ENCODE assay signal across 8 cellular contexts in the genomic region with DNA sequence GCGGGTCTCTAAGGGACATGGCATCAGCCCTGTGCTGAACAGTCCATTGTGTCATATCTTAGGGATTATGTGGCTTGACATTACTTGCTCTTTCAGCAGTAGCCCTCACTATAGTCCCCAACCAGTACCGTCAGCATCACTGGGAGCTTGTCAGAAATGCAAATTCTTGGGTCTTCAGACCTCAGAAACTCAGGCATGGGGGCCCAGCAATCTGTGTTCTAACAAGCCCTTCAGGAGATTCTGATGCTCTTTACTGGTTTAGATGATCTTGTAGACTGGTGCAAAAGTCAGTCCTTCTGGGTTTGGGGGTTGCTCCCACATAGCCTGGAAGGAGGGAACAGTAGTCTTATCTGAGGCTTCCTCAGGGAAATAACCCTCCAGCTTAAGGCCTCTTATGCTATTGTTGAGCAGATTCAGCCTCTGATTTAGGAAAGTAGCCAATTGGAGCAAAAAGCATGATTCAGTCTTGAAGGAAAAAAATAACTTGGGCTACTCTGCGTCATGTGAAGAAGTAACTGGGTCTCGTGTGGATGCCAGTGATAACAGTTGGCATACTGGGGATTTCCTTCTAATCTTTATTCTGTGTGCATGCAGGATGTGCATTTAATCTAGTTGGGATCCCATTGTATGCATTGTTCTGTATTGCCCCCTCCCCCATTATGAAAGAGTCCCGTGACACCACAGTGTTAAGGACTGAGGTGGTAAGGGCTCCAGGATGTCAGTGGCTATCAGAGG. TPM values are rescaled to one million over a fixed set of nuclear protein-coding genes. Genes with fewer than 3 reads are reported as not detected.
A peak's percentile ranks its signal among the peaks of the same experiment; 100 is the strongest.
DNase-seq lines count a peak whose midpoint lies in the region; ATAC-seq, FAIRE-seq and TF ChIP-seq lines count a peak whose summit lies in the region.

No MANE protein-coding gene starts in this region.

- H3K27ac Mint-ChIP-seq in naive B cell, result peak overlapping the region; percentile 43 to 90 (median 66)

- FAIRE-seq in H1 (lab: Jason Lieb, UNC), result no peak

- POLR2A ChIA-PET in H1 (lab: Charles Lee; ENCODE audit: partially characterized antibody), result interaction anchor here (0.9 to 1.0 kb wide), 2 partner anchors 9 to 23 kb away, joined by 3 read pairs; no protein-coding TSS in a partner anchor

- H3K27me3 ChIP-seq in H1 (replicated peaks in 1 of 4; ENCODE audit: control insufficient read depth in 3 of 4, extremely low read depth in 1 of 4, insufficient read depth in 3 of 4, low read length in 3 of 4), result no peaks in the 10 kb centered on the region
- H3K27me3 ChIP-seq in MM.1S (replicated peaks; ENCODE audit: insufficient read depth, low read length), result no peaks in the 10 kb centered on the region

- peaks cover 0 to 74% of the 10 kb centered on the region in 2 experiments; a peak in 3 of 4 replicates for H3K79me2 ChIP-seq in H1 (ENCODE audit: control insufficient read depth in 1 of 2, insufficient read depth in 2 of 2, low read length in 2 of 2)
- H3K79me2 ChIP-seq in MM.1S (ENCODE audit: low read length), result peaks cover 90% of the 10 kb centered on the region

- H2AK5ac ChIP-seq in H1 (ENCODE audit: low read depth, low read length), result no peak overlapping the region

- TF ChIP-seq RAD21 in H1 (IDR thresholded peaks at IDR 0.05 in 1 of 2, conservative IDR thresholded peaks at IDR 0.05 in 1 of 2; ENCODE audit: low read depth in 2 of 2, low read length in 2 of 2), result no peak

- CTCF ChIA-PET in H1 (lab: Charles Lee; ENCODE audit: partially characterized antibody), result interaction anchor here (0.6 to 2.2 kb wide), 6 partner anchors 9 to 564 kb away, joined by 3 to 7 read pairs (median 5); no protein-coding TSS in a partner anchor

- H3K4me3 ChIP-seq in H1 (ENCODE audit: extremely low read depth in 1 of 4, insufficient read depth in 2 of 4, low read depth in 3 of 4, low read length in 4 of 4) (no peak overlapping the region), MM.1S (ENCODE audit: low read length) (no peak overlapping the region)

- no peak overlapping the region for H3K23ac ChIP-seq in H1 (ENCODE audit: insufficient read length)

- no peaks in the 10 kb centered on the region for H3K9me2 ChIP-seq in MM.1S (replicated peaks; ENCODE audit: insufficient read depth, low read length)

- peak overlapping the region in 1 of 2 experiments; percentile 36; a peak in 2 of 4 replicates for H3K4me2 ChIP-seq in H1 (ENCODE audit: insufficient read depth in 1 of 2, low read depth in 2 of 2, low read length in 2 of 2)
- H3K4me2 ChIP-seq in MM.1S (ENCODE audit: low read depth, low read length), result no peak overlapping the region

- no peak overlapping the region for H2BK12ac ChIP-seq in H1 (ENCODE audit: low read depth, low read length)

- no peaks in the 10 kb centered on the region for H3K9me3 Mint-ChIP-seq in naive B cell

- no peak overlapping the region for H2BK15ac ChIP-seq in H1 (ENCODE audit: low read length)

- H4K20me1 ChIP-seq in H1 (replicated peaks in 1 of 2; ENCODE audit: control insufficient read depth in 1 of 2, insufficient read depth in 2 of 2, low read length in 2 of 2) (no peaks in the 10 kb centered on the region), MM.1S (ENCODE audit: insufficient read depth, low read length) (peaks cover 3% of the 10 kb centered on the region; the same call in 1 of the 2 replicates)

- peaks cover 9 to 30% (median 24%) of the 10 kb centered on the region in 4 experiments for H3K4me1 ChIP-seq in H1 (replicated peaks in 1 of 4; ENCODE audit: control insufficient read depth in 3 of 4, insufficient read depth in 4 of 4, low read length in 3 of 4)
- 0 out of 2 replicates have a peak, but pooled peaks cover 5% of the 10 kb centered on the region for H3K4me1 ChIP-seq in MM.1S (ENCODE audit: low read length)

- H3K4ac ChIP-seq in H1 (replicated peaks; ENCODE audit: insufficient read length, low read depth, low read length), result no peak overlapping the region

- H4K5ac ChIP-seq in H1 (ENCODE audit: insufficient read length, low read depth, low read length), result no peak overlapping the region

- peak overlapping the region in 5 of 8 donors; percentile 18 to 60 (median 35) for H3K4me3 Mint-ChIP-seq in naive B cell

- H3K9ac ChIP-seq in H1 (replicated peaks in 1 of 4; ENCODE audit: extremely low read depth in 1 of 4, low read depth in 3 of 4, low read length in 3 of 4), result no peak overlapping the region
- no peak overlapping the region for H3K9ac ChIP-seq in MM.1S (ENCODE audit: low read length)

- H3K79me1 ChIP-seq in H1 (ENCODE audit: low read depth, low read length), result peaks cover 3% of the 10 kb centered on the region; the same call in 1 of the 2 replicates

- TF ChIP-seq CTCF in H1 (IDR thresholded peaks at IDR 0.05; ENCODE audit: control extremely low read depth in 1 of 3, insufficient read depth in 1 of 3, low read depth in 1 of 3, low read length in 3 of 3) (no peak), MM.1S (IDR thresholded peaks at IDR 0.05; ENCODE audit: low read length) (no peak)

- H3K14ac ChIP-seq in H1 (ENCODE audit: insufficient read length), result no peak overlapping the region

- H2AFZ ChIP-seq in H1 (ENCODE audit: low read length) (no peak overlapping the region), MM.1S (ENCODE audit: low read length) (no peak overlapping the region)

- TF ChIP-seq EP300 in H1 (IDR thresholded peaks at IDR 0.05; ENCODE audit: borderline replicate concordance in 1 of 2, low read depth in 2 of 2, low read length in 2 of 2), result no peak

- H3K9me3 ChIP-seq in H1 (ENCODE audit: insufficient read depth in 2 of 2, low read depth in 1 of 2, low read length in 1 of 2) (no peaks in the 10 kb centered on the region), MM.1S (replicated peaks; ENCODE audit: insufficient read depth, low read length) (no peaks in the 10 kb centered on the region)

- DNase-seq in ELR (ENCODE audit: low read depth), result peak; percentile 56
- DNase-seq in H1 (ENCODE audit: low read depth in 1 of 2, low spot score in 2 of 2), result no peak
- no peak for DNase-seq in naive B cell
- no peak for DNase-seq in MM.1S
- no peak for DNase-seq in DMS153 treated with DMSO at 0.1 percent for 48 hours (lab: John Stamatoyannopoulos, UW; ENCODE audit: unreplicated experiment)
- DNase-seq in NCI-H1092 (lab: John Stamatoyannopoulos, UW), result no peak

- H3K36me3 Mint-ChIP-seq in naive B cell, result peaks cover 8 to 9% of the 10 kb centered on the region in 2 donors

- H3K23me2 ChIP-seq in H1 (ENCODE audit: low read depth, low read length), result no peaks in the 10 kb centered on the region

- H3K56ac ChIP-seq in H1 (replicated peaks; ENCODE audit: insufficient read length, low read depth, low read length), result no peak overlapping the region

- 79% methylated on average over 5 of the region's 5 CpGs; no CpG with 5 or more reads in 1 of the 2 experiments for WGBS in H1 (ENCODE audit: extremely low coverage in 1 of 2, insufficient coverage in 1 of 2, insufficient read length in 1 of 2, insufficient replicate concordance in 2 of 2, low coverage in 1 of 2, low lambda C conversion rate in 2 of 2, missing lambda C conversion rate in 1 of 2), 2 experiments

- H3K27me3 Mint-ChIP-seq in naive B cell, result no peaks in the 10 kb centered on the region

- no peak overlapping the region for H3K18ac ChIP-seq in H1 (ENCODE audit: extremely low read depth, low read length)

- ATAC-seq in HG03045 (IDR thresholded peaks at IDR 0.05; ENCODE audit: unreplicated experiment) (peak; percentile 48), naive B cell (ENCODE audit: low read depth in 2 of 2) (no peak), HG03135 (IDR thresholded peaks at IDR 0.05; ENCODE audit: unreplicated experiment) (no peak)

- H2BK5ac ChIP-seq in H1 (ENCODE audit: low read depth, low read length), result 0 out of 2 replicates have a peak overlapping the region, but pooled peaks have one; percentile 27

- H2BK20ac ChIP-seq in H1 (ENCODE audit: low read length), result 0 out of 2 replicates have a peak overlapping the region, but pooled peaks have one; percentile 16

- TF ChIP-seq POLR2A in H1 (IDR thresholded peaks at IDR 0.05; ENCODE audit: control extremely low read depth in 1 of 2, low read depth in 2 of 2, low read length in 2 of 2), result no peak

- H4K91ac ChIP-seq in H1 (replicated peaks; ENCODE audit: insufficient read length, low read length), result no peak overlapping the region

- H3K27ac ChIP-seq in H1 (ENCODE audit: low read depth, low read length) (no peak overlapping the region), MM.1S (ENCODE audit: low read length) (no peak overlapping the region)

- H3K4me1 Mint-ChIP-seq in naive B cell, result peaks cover 66 to 86% (median 81%) of the 10 kb centered on the region in 3 donors

- no peak overlapping the region for H4K8ac ChIP-seq in H1 (ENCODE audit: extremely low read depth, insufficient read depth, low read length)

- 0 out of 2 replicates have a peak, but pooled peaks cover 3% of the 10 kb centered on the region for H3F3A ChIP-seq in MM.1S (ENCODE audit: insufficient read depth, low read length)

- H2BK120ac ChIP-seq in H1 (replicated peaks; ENCODE audit: low read depth, low read length), result no peak overlapping the region

- H3K36me3 ChIP-seq in H1 (ENCODE audit: control insufficient read depth in 2 of 4, insufficient read depth in 4 of 4, low read length in 3 of 4), result no peaks in the 10 kb centered on the region
- H3K36me3 ChIP-seq in MM.1S (replicated peaks; ENCODE audit: insufficient read depth, low read length), result no peaks in the 10 kb centered on the region

TF ChIP-seq in H1, 55 proteins besides CTCF, POLR2A, EP300 and RAD21 (continues in another document):
- TF ChIP-seq NRF1 (IDR thresholded peaks at IDR 0.05; ENCODE audit: low read depth, low read length) (no peak), SUZ12 (IDR thresholded peaks at IDR 0.05; ENCODE audit: low read length) (no peak), CHD2 (IDR thresholded peaks at IDR 0.05; ENCODE audit: low read length) (no peak), EGR1 (IDR thresholded peaks at IDR 0.05; ENCODE audit: borderline replicate concordance, low read depth, low read length) (no peak), RBBP5 (IDR thresholded peaks at IDR 0.05; ENCODE audit: borderline replicate concordance, low read depth, low read length) (no peak), HDAC6 (IDR thresholded peaks at IDR 0.05; ENCODE audit: low read depth, low read length) (no peak), TBP (IDR thresholded peaks at IDR 0.05; ENCODE audit: low read depth, low read length) (no peak), SIN3A (conservative IDR thresholded peaks at IDR 0.05 in 1 of 2, IDR thresholded peaks at IDR 0.05 in 1 of 2; ENCODE audit: low read depth in 1 of 2, low read length in 2 of 2) (no peak), PHF8 (conservative IDR thresholded peaks at IDR 0.05; ENCODE audit: low read depth, low read length) (no peak)

RNA-seq across cellular contexts. Expression of gene TRAK1, which starts 38.9 kb away (rescaled TPM):
- total RNA-seq in H1 (2021; fragmentation: NEBNext Ultra II Directional; extraction: Animal tissue kit (Norgen Biotek cat#: 25700)), result 32.7 and 35.4 TPM in 2 replicates
- polyA plus RNA-seq in H1 (2011; rRNA removed) (21.3 and 25.8 TPM in 2 replicates), naive B cell (ENCODE audit: low read depth in 6 of 6) (10 to 100 TPM; 20.5 to 54.1 (median 28.4) TPM)
- 23.4 TPM for polyA plus RNA-seq in H1 (2011; cell fraction: cytosol; rRNA removed)
- polyA plus RNA-seq in H1 (2011; cell fraction: nucleus; rRNA removed), result 39.0 TPM
- polyA plus RNA-seq in H1 (2012, experiment 1 of 2), result 21.0 to 24.1 TPM (median 22.8 TPM) in 4 replicates
- 7.7 TPM for polyA plus RNA-seq in H1 (2012, experiment 2 of 2)
- polyA plus RNA-seq in H1 (2013, experiment 1 of 2), result 18.1 TPM
- polyA plus RNA-seq in H1 (2013, experiment 2 of 2), result 18.5 TPM
- polyA minus RNA-seq in H1 (2011; rRNA and poly(A)+ RNA removed), result 36.0 and 42.3 TPM in 2 replicates
- 29.4 TPM for polyA minus RNA-seq in H1 (2011; cell fraction: cytosol; rRNA and poly(A)+ RNA removed)
- 33.6 TPM for polyA minus RNA-seq in H1 (2011; cell fraction: nucleus; rRNA and poly(A)+ RNA removed)
